ENCODE assay signal across 35 cellular contexts in the genomic region with DNA sequence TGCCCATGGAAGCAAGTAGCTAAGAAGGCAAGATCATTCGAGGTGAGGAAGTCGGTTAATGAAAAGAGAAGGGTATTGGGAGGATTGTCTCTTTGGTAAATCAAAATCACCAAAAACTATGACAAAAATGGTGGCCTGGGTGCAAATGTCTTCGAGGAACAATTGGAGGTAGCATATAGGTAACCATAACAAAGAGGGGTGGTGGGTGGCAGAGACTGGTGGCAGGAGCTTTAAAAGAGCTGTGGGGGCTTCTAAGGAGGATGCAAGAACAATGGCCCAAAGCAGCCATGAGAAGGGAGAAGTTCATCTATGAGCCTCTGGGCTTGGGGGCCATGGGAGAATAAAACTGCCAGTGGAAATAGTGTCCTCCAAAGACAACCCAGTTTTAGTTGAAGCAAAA.
"Had no signal": no experiment of that assay in that cellular context is flagged by ENCODE, and none has a peak within 500 bp of the region (broad histone marks: within the 10 kb centered on the region; RNA-seq: fewer than 3 reads in every experiment).

No MANE protein-coding gene starts in this region.

- H3K36me3 ChIP-seq: adrenal gland, cardiac muscle cell had no signal

- H3K4me3 ChIP-seq: adrenal gland, cardiac muscle cell had no signal

- H3K27ac ChIP-seq: adrenal gland, cardiac muscle cell, VCaP had no signal

- H3K4me1 Mint-ChIP-seq: activated B cell treated with CpG ODN at 0.5 μM for 24 hours; activated CD4-positive, alpha-beta T cell treated with anti-CD3 and anti-CD28 coated beads, Interleukin-2, amount 10 ng/mL, durations not matched to agents 24 days and 14 days; activated naive CD8-positive, alpha-beta T cell treated with anti-CD3 and anti-CD28 coated beads for 36 hours; activated T-helper 17 cell treated with anti-CD3 and anti-CD28 coated beads, Interleukin-2, amount 50 U/mL, for 72 hours; brain; central memory CD8-positive, alpha-beta T cell had no signal

- H3K27me3 Mint-ChIP-seq: activated B cell treated with CpG ODN at 0.5 μM for 24 hours; activated CD4-positive, alpha-beta memory T cell treated with anti-CD3 and anti-CD28 coated beads for 36 hours; activated CD4-positive, alpha-beta T cell treated with anti-CD3 and anti-CD28 coated beads, Interleukin-2, amount 10 ng/mL, durations not matched to agents 24 days and 14 days; activated CD8-positive, alpha-beta T cell treated with anti-CD3 and anti-CD28 coated beads for 36 hours; activated naive CD8-positive, alpha-beta T cell treated with anti-CD3 and anti-CD28 coated beads for 36 hours; activated T-helper 17 cell treated with anti-CD3 and anti-CD28 coated beads, Interleukin-2, amount 50 U/mL, for 72 hours; brain; central memory CD8-positive, alpha-beta T cell had no signal

- DNase-seq: activated B cell treated with CpG ODN at 0.5 μM for 24 hours; activated CD4-positive, alpha-beta memory T cell treated with anti-CD3 and anti-CD28 coated beads for 36 hours; activated CD4-positive, alpha-beta T cell treated with anti-CD3 and anti-CD28 coated beads for 4 hours; activated CD4-positive, alpha-beta T cell treated with anti-CD3 and anti-CD28 coated beads, Interleukin-2, amount 10 ng/mL, durations not matched to agents 24 days and 14 days; activated CD4-positive, alpha-beta T cell treated with anti-CD3 and anti-CD28 coated beads, Interleukin-2, amount 50 U/mL, for 1 hour; activated CD4-positive, alpha-beta T cell treated with anti-CD3 and anti-CD28 coated beads, Interleukin-2, amount 50 U/mL, for 4 hours; activated CD4-positive, CD25-positive, alpha-beta regulatory T cell treated with anti-CD3 and anti-CD28 coated beads, Interleukin-2, amount 50 U/mL, for 72 hours; activated CD8-positive, alpha-beta memory T cell treated with anti-CD3 and anti-CD28 coated beads, Interleukin-2, amount 50 U/mL, for 4 hours; activated CD8-positive, alpha-beta T cell treated with anti-CD3 and anti-CD28 coated beads for 36 hours; activated effector memory CD4-positive, alpha-beta T cell treated with anti-CD3 and anti-CD28 coated beads, Interleukin-2, amount 50 U/mL, for 16 hours; activated gamma-delta T cell treated with Interleukin-2 at 50 U/mL for 16 hours; activated naive CD4-positive, alpha-beta T cell; activated naive CD4-positive, alpha-beta T cell treated with anti-CD3 and anti-CD28 coated beads for 36 hours; activated naive CD4-positive, alpha-beta T cell treated with anti-CD3 and anti-CD28 coated beads, Interleukin-2, amount 50 U/mL, for 16 hours; activated naive CD8-positive, alpha-beta T cell treated with anti-CD3 and anti-CD28 coated beads for 36 hours; activated T-cell treated with anti-CD3 and anti-CD28 coated beads for 4 hours; activated T-cell treated with anti-CD3 and anti-CD28 coated beads, Interleukin-2, amount 50 U/mL, for 1 hour; activated T-cell treated with anti-CD3 and anti-CD28 coated beads, Interleukin-2, amount 50 U/mL, for 4 hours; activated T-cell treated with anti-CD3 and anti-CD28 coated beads, Interleukin-2, amount 50 U/mL, for 72 hours; adrenal gland; amniotic stem cell; aorta; cerebellar nuclear complex; T-helper 1 cell; T-helper 2 cell; T-helper 9 cell had no signal

- H3K27me3 ChIP-seq: adrenal gland, cardiac muscle cell had no signal

- H3K9me3 Mint-ChIP-seq: activated B cell treated with CpG ODN at 0.5 μM for 24 hours; activated CD4-positive, alpha-beta memory T cell treated with anti-CD3 and anti-CD28 coated beads for 36 hours; activated CD4-positive, alpha-beta T cell treated with anti-CD3 and anti-CD28 coated beads, Interleukin-2, amount 10 ng/mL, durations not matched to agents 24 days and 14 days; activated CD8-positive, alpha-beta T cell treated with anti-CD3 and anti-CD28 coated beads for 36 hours; activated naive CD4-positive, alpha-beta T cell treated with anti-CD3 and anti-CD28 coated beads for 36 hours; activated naive CD4-positive, alpha-beta T cell treated with anti-CD3 and anti-CD28 coated beads, Interleukin-2, amount 50 U/mL, for 72 hours; activated naive CD8-positive, alpha-beta T cell treated with anti-CD3 and anti-CD28 coated beads for 36 hours; activated T-cell treated with anti-CD3 and anti-CD28 coated beads, Interleukin-2, amount 50 U/mL, for 4 hours; activated T-cell treated with anti-CD3 and anti-CD28 coated beads, Interleukin-2, amount 50 U/mL, for 72 hours; activated T-helper 1 cell treated with anti-CD3 and anti-CD28 coated beads, Interleukin-12 subunit alpha, Interleukin-12 subunit beta, Interleukin-2, Interleukin-4 antibody, amounts not matched to agents 30 ng/mL and 10 ng/mL and 1 ng/mL, durations not matched to agents 14 hours and 24 hours and 36 hours; activated T-helper 17 cell treated with anti-CD3 and anti-CD28 coated beads, Interleukin-2, amount 50 U/mL, for 72 hours; central memory CD8-positive, alpha-beta T cell; T-helper 1 cell treated with Interleukin-12 subunit alpha and Interleukin-12 subunit beta and Interleukin-4 antibody, amounts not matched to agents 30 μg/mL and 1 μg/mL, for 36 hours; T-helper 2 cell treated with Interferon-gamma antibody and Interleukin-4, amounts not matched to agents 5 μg/mL and 100 μg/mL, for 36 hours had no signal

- H3K4me3 Mint-ChIP-seq: activated B cell treated with CpG ODN at 0.5 μM for 24 hours; activated CD4-positive, alpha-beta memory T cell treated with anti-CD3 and anti-CD28 coated beads for 36 hours; activated CD4-positive, alpha-beta T cell treated with anti-CD3 and anti-CD28 coated beads, Interleukin-2, amount 10 ng/mL, durations not matched to agents 24 days and 14 days; activated CD8-positive, alpha-beta T cell treated with anti-CD3 and anti-CD28 coated beads for 36 hours; activated naive CD4-positive, alpha-beta T cell treated with anti-CD3 and anti-CD28 coated beads for 36 hours; activated naive CD8-positive, alpha-beta T cell treated with anti-CD3 and anti-CD28 coated beads for 36 hours; activated T-cell treated with anti-CD3 and anti-CD28 coated beads, Interleukin-2, amount 50 U/mL, for 4 hours; activated T-cell treated with anti-CD3 and anti-CD28 coated beads, Interleukin-2, amount 50 U/mL, for 72 hours; activated T-helper 1 cell treated with anti-CD3 and anti-CD28 coated beads, Interleukin-12 subunit alpha, Interleukin-12 subunit beta, Interleukin-2, Interleukin-4 antibody, amounts not matched to agents 30 ng/mL and 10 ng/mL and 1 ng/mL, durations not matched to agents 14 hours and 24 hours and 36 hours; activated T-helper 17 cell treated with anti-CD3 and anti-CD28 coated beads, Interleukin-2, amount 50 U/mL, for 72 hours; brain; central memory CD8-positive, alpha-beta T cell; T-helper 1 cell treated with Interleukin-12 subunit alpha and Interleukin-12 subunit beta and Interleukin-4 antibody, amounts not matched to agents 30 μg/mL and 1 μg/mL, for 36 hours; T-helper 2 cell treated with Interferon-gamma antibody and Interleukin-4, amounts not matched to agents 5 μg/mL and 100 μg/mL, for 36 hours had no signal

- H3K4me1 ChIP-seq: adrenal gland had no signal

- H3K36me3 Mint-ChIP-seq: activated CD4-positive, alpha-beta memory T cell treated with anti-CD3 and anti-CD28 coated beads for 36 hours; activated naive CD4-positive, alpha-beta T cell treated with anti-CD3 and anti-CD28 coated beads, Interleukin-2, amount 50 U/mL, for 72 hours; activated naive CD8-positive, alpha-beta T cell treated with anti-CD3 and anti-CD28 coated beads for 36 hours; brain had no signal

- H3K9me3 ChIP-seq: adrenal gland had no signal

- H3K27ac Mint-ChIP-seq: activated B cell treated with CpG ODN at 0.5 μM for 24 hours; activated CD4-positive, alpha-beta memory T cell treated with anti-CD3 and anti-CD28 coated beads for 36 hours; activated CD4-positive, alpha-beta T cell treated with anti-CD3 and anti-CD28 coated beads, Interleukin-2, amount 10 ng/mL, durations not matched to agents 24 days and 14 days; activated CD8-positive, alpha-beta T cell treated with anti-CD3 and anti-CD28 coated beads for 36 hours; activated naive CD4-positive, alpha-beta T cell treated with anti-CD3 and anti-CD28 coated beads for 36 hours; activated naive CD4-positive, alpha-beta T cell treated with anti-CD3 and anti-CD28 coated beads, Interleukin-2, amount 50 U/mL, for 72 hours; activated naive CD8-positive, alpha-beta T cell treated with anti-CD3 and anti-CD28 coated beads for 36 hours; activated T-cell treated with anti-CD3 and anti-CD28 coated beads, Interleukin-2, amount 50 U/mL, for 72 hours; activated T-helper 1 cell treated with anti-CD3 and anti-CD28 coated beads, Interleukin-12 subunit alpha, Interleukin-12 subunit beta, Interleukin-2, Interleukin-4 antibody, amounts not matched to agents 30 ng/mL and 10 ng/mL and 1 ng/mL, durations not matched to agents 14 hours and 24 hours and 36 hours; activated T-helper 17 cell treated with anti-CD3 and anti-CD28 coated beads, Interleukin-2, amount 50 U/mL, for 72 hours; brain; T-helper 1 cell treated with Interleukin-12 subunit alpha and Interleukin-12 subunit beta and Interleukin-4 antibody, amounts not matched to agents 30 μg/mL and 1 μg/mL, for 36 hours; T-helper 2 cell treated with Interferon-gamma antibody and Interleukin-4, amounts not matched to agents 5 μg/mL and 100 μg/mL, for 36 hours had no signal

- ATAC-seq: activated CD8-positive, alpha-beta T cell treated with anti-CD3 and anti-CD28 coated beads for 36 hours; activated naive CD4-positive, alpha-beta T cell treated with anti-CD3 and anti-CD28 coated beads, Interleukin-2, amount 50 U/mL, for 72 hours; activated T-cell treated with anti-CD3 and anti-CD28 coated beads, Interleukin-2, amount 50 U/mL, for 4 hours; activated T-cell treated with anti-CD3 and anti-CD28 coated beads, Interleukin-2, amount 50 U/mL, for 72 hours; activated T-helper 17 cell treated with anti-CD3 and anti-CD28 coated beads, Interleukin-2, amount 50 U/mL, for 72 hours had no signal
